In the genomic region with DNA sequence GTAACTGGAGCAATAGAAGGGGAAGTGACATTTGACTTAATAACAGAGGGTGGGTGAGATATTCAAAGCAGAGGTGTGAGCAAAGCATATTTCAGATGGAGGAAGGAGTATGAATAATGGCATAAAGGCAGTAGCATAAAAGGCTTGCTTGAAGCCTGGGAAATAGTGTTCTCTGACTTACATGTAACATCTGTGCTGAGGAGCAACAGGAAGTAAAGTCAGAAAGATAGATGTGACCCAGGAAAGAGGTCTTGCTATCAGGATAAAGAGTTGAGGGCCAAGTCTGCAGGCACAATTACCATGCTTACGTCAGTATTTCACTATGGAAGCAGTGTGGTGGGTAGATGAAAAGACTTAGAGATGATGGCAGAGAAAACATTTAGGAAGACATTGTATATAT, we compare ENCODE assay signal across 23 cellular contexts. TPM values are rescaled to one million over a fixed set of nuclear protein-coding genes. Genes with fewer than 3 reads are reported as not detected.
"Had no signal": no experiment of that assay in that cellular context is flagged by ENCODE, and none has a peak within 500 bp of the region (broad histone marks: within the 10 kb centered on the region; RNA-seq: fewer than 3 reads in every experiment).

No MANE protein-coding gene starts in this region.

- H3K27me3 ChIP-seq: SJSA1 had no signal

- H3K4me3 ChIP-seq: SJSA1, SK-N-MC had no signal

- DNase-seq: IMR-90, Kasumi-1, KG1, MV-4-11, NCI-H1048, NCI-H1105, NCI-H1417, NCI-H1436 treated with DMSO at 0.1 percent for 48 hours, NCI-H1694, NCI-H187 treated with DMSO at 0.1 percent for 48 hours, NCI-H2029 treated with DMSO at 0.1 percent for 48 hours, NCI-H2171 treated with DMSO at 0.1 percent for 48 hours, NCI-H2227 treated with DMSO at 0.1 percent for 48 hours, NCI-H524, NCI-H526 treated with DMSO at 0.1 percent for 48 hours, NCI-H774, Right ventricle myocardium superior, RPMI8226, SIG-M5 had no signal

- H3K9me3 ChIP-seq: SJSA1 had no signal

- FAIRE-seq: RCC 7860 had no signal

- H3K27ac ChIP-seq: SJSA1, SK-N-MC had no signal

RNA-seq across cellular contexts. Expression of gene ATP10D, which starts 28.4 kb away (rescaled TPM):
- total RNA-seq: HT-29 had no signal
